Comparison of ENCODE assay signal across 8 cellular contexts in genomic region chr1:36224537-36225297, GRCh38. TPM values are rescaled to one million over a fixed set of nuclear protein-coding genes. Genes with fewer than 3 reads are reported as not detected.
DNase-seq lines count a peak whose midpoint lies in the region; ATAC-seq and TF ChIP-seq lines count a peak whose summit lies in the region.

No MANE protein-coding gene starts in this region.

- H3K4me3 ChIP-seq in CD4-positive, CD25-positive, alpha-beta regulatory T cell (ENCODE audit: low read depth, low read length): peak overlapping the region; percentile 89
- H3K4me3 ChIP-seq in mucosa of descending colon (peak overlapping the region; percentile 73), upper lobe of right lung (peak overlapping the region; percentile 90)

- H3K9me3 Mint-ChIP-seq in CD4-positive, CD25-positive, alpha-beta regulatory T cell: peaks cover 0 to 3% (median 0%) of the 10 kb centered on the region in 7 donors
- no peaks in the 10 kb centered on the region for H3K9me3 Mint-ChIP-seq in endothelial cell (ENCODE audit: unreplicated experiment)

- H3K9me3 ChIP-seq in CD4-positive, CD25-positive, alpha-beta regulatory T cell (ENCODE audit: control insufficient read depth in 2 of 2, low read length in 2 of 2): no peaks in the 10 kb centered on the region
- no peaks in the 10 kb centered on the region for H3K9me3 ChIP-seq in mucosa of descending colon
- H3K9me3 ChIP-seq in upper lobe of right lung: no peaks in the 10 kb centered on the region

- H3K4me3 Mint-ChIP-seq in CD4-positive, CD25-positive, alpha-beta regulatory T cell: peak overlapping the region; percentile 96 to 98 (median 98)
- H3K4me3 Mint-ChIP-seq in endothelial cell (ENCODE audit: unreplicated experiment): peak overlapping the region; percentile 99

- H3K27ac Mint-ChIP-seq in CD4-positive, CD25-positive, alpha-beta regulatory T cell: peak overlapping the region; percentile 99 to 100 (median 99)
- peak overlapping the region; percentile 97 for H3K27ac Mint-ChIP-seq in endothelial cell (ENCODE audit: unreplicated experiment)

- H3K36me3 Mint-ChIP-seq in CD4-positive, CD25-positive, alpha-beta regulatory T cell: peaks cover 16% of the 10 kb centered on the region
- peaks cover 15% of the 10 kb centered on the region for H3K36me3 Mint-ChIP-seq in endothelial cell (ENCODE audit: low read depth, unreplicated experiment)

- DNase-seq in CD4-positive, CD25-positive, alpha-beta regulatory T cell: no peak
- DNase-seq in NCI-H2029 treated with DMSO at 0.1 percent for 48 hours (lab: John Stamatoyannopoulos, UW) (peak; percentile 89), T1000 (lab: John Stamatoyannopoulos, UW) (peak; percentile 69), endothelial cell (ENCODE audit: low spot score) (peak; percentile 77), mucosa of descending colon (no peak), upper lobe of right lung (no peak)

- peak; percentile 35 for ATAC-seq in CD4-positive, CD25-positive, alpha-beta regulatory T cell (ENCODE audit: low read depth in 2 of 2)
- ATAC-seq in GM18907 (IDR thresholded peaks at IDR 0.05; ENCODE audit: unreplicated experiment) (peak; percentile 57), HG03095 (IDR thresholded peaks at IDR 0.05; ENCODE audit: unreplicated experiment) (peak; percentile 34), mucosa of descending colon (peak; percentile 77), upper lobe of right lung (peak; percentile 78)

- intact Hi-C loops in mucosa of descending colon (cut with DNase I, micrococcal nuclease): no loop called here
- intact Hi-C loops in upper lobe of right lung (cut with DNase I): no loop called here

- no peaks in the 10 kb centered on the region for H3K27me3 Mint-ChIP-seq in CD4-positive, CD25-positive, alpha-beta regulatory T cell
- peaks cover 9% of the 10 kb centered on the region for H3K27me3 Mint-ChIP-seq in endothelial cell (ENCODE audit: unreplicated experiment)

- peaks cover 46% of the 10 kb centered on the region for H3K4me1 ChIP-seq in CD4-positive, CD25-positive, alpha-beta regulatory T cell (ENCODE audit: control insufficient read depth, insufficient read depth, low read length, poor library complexity, severe bottlenecking)
- H3K4me1 ChIP-seq in mucosa of descending colon (ENCODE audit: low read depth) (peaks cover 24% of the 10 kb centered on the region), upper lobe of right lung (peaks cover 42% of the 10 kb centered on the region)

- TF ChIP-seq CTCF in endothelial cell (IDR thresholded peaks at IDR 0.05; ENCODE audit: unreplicated experiment) (peak; percentile 89), mucosa of descending colon (IDR thresholded peaks at IDR 0.05) (no peak), upper lobe of right lung (IDR thresholded peaks at IDR 0.05) (peak; percentile 42)

- peaks cover 10% of the 10 kb centered on the region for H3K36me3 ChIP-seq in CD4-positive, CD25-positive, alpha-beta regulatory T cell (ENCODE audit: control insufficient read depth, insufficient read depth, low read length)
- H3K36me3 ChIP-seq in mucosa of descending colon (ENCODE audit: low read depth) (peaks cover 4% of the 10 kb centered on the region), upper lobe of right lung (peaks cover 35% of the 10 kb centered on the region)

- H3K4me1 Mint-ChIP-seq in CD4-positive, CD25-positive, alpha-beta regulatory T cell: peaks cover 20 to 46% (median 24%) of the 10 kb centered on the region in 4 donors
- peaks cover 33% of the 10 kb centered on the region for H3K4me1 Mint-ChIP-seq in endothelial cell (ENCODE audit: unreplicated experiment)

- peak overlapping the region; percentile 99 for H3K27ac ChIP-seq in CD4-positive, CD25-positive, alpha-beta regulatory T cell (ENCODE audit: insufficient read depth, low read length, poor library complexity, severe bottlenecking)
- H3K27ac ChIP-seq in upper lobe of right lung: peak overlapping the region; percentile 96

- no peaks in the 10 kb centered on the region for H3K27me3 ChIP-seq in CD4-positive, CD25-positive, alpha-beta regulatory T cell (ENCODE audit: control insufficient read depth, insufficient read depth, low read length)
- H3K27me3 ChIP-seq in upper lobe of right lung: no peaks in the 10 kb centered on the region

RNA-seq across cellular contexts. Expression of gene THRAP3, which starts 0.5 kb away (rescaled TPM):
- total RNA-seq in CD4-positive, CD25-positive, alpha-beta regulatory T cell: 84.4 TPM
- polyA plus RNA-seq in CD4-positive, CD25-positive, alpha-beta regulatory T cell: 10 to 100 TPM; 62.5 to 73.7 (median 68.2) TPM
- total RNA-seq in endothelial cell (ENCODE audit: unreplicated experiment) (129 TPM), mucosa of descending colon (100 to 1,000 TPM in 1 of 3 donors, 10 to 100 TPM in 2; 83.0 to 103 (median 85.1) TPM), upper lobe of right lung (88.6 TPM)

Comparison
In these comparisons a context has a peak if more than half of its experiments do, and no peak if none do; other contexts are left out.
1. DNase-seq: peak in NCI-H2029 treated with DMSO at 0.1 percent for 48 hours (single experiment), T1000 (single experiment) and endothelial cell (single experiment); none in CD4-positive, CD25-positive, alpha-beta regulatory T cell (0 of 3), mucosa of descending colon (0 of 3) and upper lobe of right lung (single experiment).
2. Peak in every context shown above with its lines, with median percentiles within 50 percentile points of each other: ATAC-seq and H3K4me3 ChIP-seq.